ENCODE assay signal across 17 cellular contexts in genomic region chr11:116239247-116239646, GRCh38.
DNase-seq lines count a peak whose midpoint lies in the region; ATAC-seq and TF ChIP-seq lines count a peak whose summit lies in the region.
"Had no signal": no experiment of that assay in that cellular context is flagged by ENCODE, and none has a peak within 500 bp of the region (broad histone marks: within the 10 kb centered on the region; RNA-seq: fewer than 3 reads in every experiment).

No MANE protein-coding gene starts in this region.

- H3K27me3 ChIP-seq in left ventricle myocardium inferior (ENCODE audit: low read depth) (peaks cover 35% of the 10 kb centered on the region), neuronal stem cell (ENCODE audit: control insufficient read depth in 3 of 3, insufficient read depth in 3 of 3, low read depth in 1 of 3, low read length in 3 of 3) (peaks cover 0 to 6% (median 0%) of the 10 kb centered on the region in 3 experiments), suprapubic skin (peaks cover 3% of the 10 kb centered on the region), gastrocnemius medialis (no peaks in the 10 kb centered on the region)

- TF ChIP-seq POLR2A in suprapubic skin (IDR thresholded peaks at IDR 0.05): no peak
- no peak for TF ChIP-seq POLR2A in gastrocnemius medialis (IDR thresholded peaks at IDR 0.05)

- no peak overlapping the region for H2AFZ ChIP-seq in neuronal stem cell (ENCODE audit: low read length)

- no peak overlapping the region for H2BK12ac ChIP-seq in neuronal stem cell (ENCODE audit: low read length)

- no peak overlapping the region for H3K9ac ChIP-seq in neuronal stem cell (ENCODE audit: low read depth, low read length, poor library complexity)

- H3K9me3 ChIP-seq in left ventricle myocardium inferior (replicated peaks) (no peaks in the 10 kb centered on the region), neuronal stem cell (replicated peaks in 1 of 2; ENCODE audit: control insufficient read depth in 2 of 2, insufficient read depth in 1 of 2, low read depth in 1 of 2, low read length in 2 of 2) (no peaks in the 10 kb centered on the region), suprapubic skin (no peaks in the 10 kb centered on the region), gastrocnemius medialis (no peaks in the 10 kb centered on the region)
- H3K9me3 ChIP-seq: A549, Caco-2, HAP-1 had no signal

- whole genome bisulfite sequencing in neuronal stem cell (ENCODE audit: extremely low coverage in 2 of 2, insufficient read length in 2 of 2, insufficient replicate concordance in 1 of 2), 2 donors: no CpG with 5 or more reads among the region's 4 CpGs
- 58% methylated on average over 4 of the region's 4 CpGs for WGBS in suprapubic skin

- H3K18ac ChIP-seq in neuronal stem cell (ENCODE audit: low read length): peak overlapping the region; percentile 18

- H3K36me3 ChIP-seq in left ventricle myocardium inferior (no peaks in the 10 kb centered on the region), neuronal stem cell (replicated peaks in 1 of 2; ENCODE audit: control insufficient read depth in 2 of 2, insufficient read depth in 2 of 2, low read length in 2 of 2) (no peaks in the 10 kb centered on the region), suprapubic skin (no peaks in the 10 kb centered on the region), gastrocnemius medialis (no peaks in the 10 kb centered on the region)
- H3K36me3 ChIP-seq: HAP-1 had no signal

- no peak overlapping the region for H2BK5ac ChIP-seq in neuronal stem cell (ENCODE audit: low read length)

- DNase-seq in left ventricle myocardium inferior: no peak
- no peak for DNase-seq in Right ventricle myocardium inferior (ENCODE audit: missing footprints)
- DNase-seq in neuronal stem cell (ENCODE audit: low spot score): no peak
- DNase-seq in suprapubic skin (ENCODE audit: low spot score in 2 of 2): peak in 1 of 2 donors; percentile 3
- no peak for DNase-seq in gastrocnemius medialis
- DNase-seq in H4 (ENCODE audit: low spot score): no peak
- DNase-seq: AML-193; Caco-2; CD4-positive, alpha-beta T cell; DMS153; DMS79; GDM1 had no signal

- in situ Hi-C loops in gastrocnemius medialis (cut with MboI; ENCODE audit: low sequenced_read_pairs in 4 of 4): no loop called here

- H2BK120ac ChIP-seq in neuronal stem cell (ENCODE audit: low read depth, low read length): no peak overlapping the region

- no peak overlapping the region for H3K4ac ChIP-seq in neuronal stem cell (ENCODE audit: low read length)

- no peak overlapping the region for H3K4me3 ChIP-seq in left ventricle myocardium inferior
- H3K4me3 ChIP-seq in neuronal stem cell (ENCODE audit: low read length in 2 of 2): no peak overlapping the region
- no peak overlapping the region for H3K4me3 ChIP-seq in suprapubic skin
- no peak overlapping the region for H3K4me3 ChIP-seq in gastrocnemius medialis
- H3K4me3 ChIP-seq: A549, HAP-1 had no signal

- H3K14ac ChIP-seq in neuronal stem cell (ENCODE audit: low read length): no peak overlapping the region

- H2AK5ac ChIP-seq in neuronal stem cell (ENCODE audit: low read depth, low read length): no peak overlapping the region

- H3K27ac ChIP-seq in left ventricle myocardium inferior (replicated peaks) (peak overlapping the region; percentile 8), neuronal stem cell (replicated peaks; ENCODE audit: low read length) (no peak overlapping the region), suprapubic skin (peak overlapping the region; percentile 14), gastrocnemius medialis (peak overlapping the region in 1 of 4 donors; percentile 5)
- H3K27ac ChIP-seq: 22Rv1, A549, C4-2B had no signal

- no peak overlapping the region for H4K8ac ChIP-seq in neuronal stem cell (ENCODE audit: low read depth, low read length)

- no peak overlapping the region for H3K23ac ChIP-seq in neuronal stem cell (ENCODE audit: low read depth, low read length, poor library complexity)

- H3K4me1 ChIP-seq in left ventricle myocardium inferior (no peaks in the 10 kb centered on the region), neuronal stem cell (ENCODE audit: control insufficient read depth in 2 of 2, insufficient read depth in 1 of 2, low read depth in 1 of 2, low read length in 2 of 2) (peaks cover 0 to 1% of the 10 kb centered on the region in 2 donors), suprapubic skin (no peaks in the 10 kb centered on the region), gastrocnemius medialis (no peaks in the 10 kb centered on the region)
- H3K4me1 ChIP-seq: A549, Caco-2, HAP-1 had no signal

- ATAC-seq in Right ventricle myocardium inferior (no peak), gastrocnemius medialis (no peak), GM21717 (IDR thresholded peaks at IDR 0.05; ENCODE audit: unreplicated experiment) (no peak)
- ATAC-seq: A549 had no signal

- H3K4me2 ChIP-seq in neuronal stem cell (ENCODE audit: insufficient read depth, low read length, poor library complexity, severe bottlenecking): no peak overlapping the region
- H3K4me2 ChIP-seq: A549 had no signal

- TF ChIP-seq CTCF in left ventricle myocardium inferior (IDR thresholded peaks at IDR 0.05; ENCODE audit: borderline replicate concordance) (no peak), suprapubic skin (IDR thresholded peaks at IDR 0.05) (no peak), gastrocnemius medialis (IDR thresholded peaks at IDR 0.05 in 4 of 5, conservative IDR thresholded peaks at IDR 0.05 in 1 of 5) (no peak)

- no peak overlapping the region for H2BK15ac ChIP-seq in neuronal stem cell (ENCODE audit: low read length)

- no peak for TF ChIP-seq EP300 in suprapubic skin (IDR thresholded peaks at IDR 0.05)

- intact Hi-C loops in left ventricle myocardium inferior (cut with micrococcal nuclease): no loop called here
- intact Hi-C loops in Right ventricle myocardium inferior (cut with DNase I): no loop called here
- intact Hi-C loops in gastrocnemius medialis (cut with DNase I; ENCODE audit: low total_unique reads): no loop called here

- no peak overlapping the region for H4K91ac ChIP-seq in neuronal stem cell (ENCODE audit: low read depth, low read length, poor library complexity)

- H3K79me1 ChIP-seq in neuronal stem cell (ENCODE audit: low read depth, low read length): no peaks in the 10 kb centered on the region
